25 cellular contexts compared by ENCODE assay signal in the genomic region with DNA sequence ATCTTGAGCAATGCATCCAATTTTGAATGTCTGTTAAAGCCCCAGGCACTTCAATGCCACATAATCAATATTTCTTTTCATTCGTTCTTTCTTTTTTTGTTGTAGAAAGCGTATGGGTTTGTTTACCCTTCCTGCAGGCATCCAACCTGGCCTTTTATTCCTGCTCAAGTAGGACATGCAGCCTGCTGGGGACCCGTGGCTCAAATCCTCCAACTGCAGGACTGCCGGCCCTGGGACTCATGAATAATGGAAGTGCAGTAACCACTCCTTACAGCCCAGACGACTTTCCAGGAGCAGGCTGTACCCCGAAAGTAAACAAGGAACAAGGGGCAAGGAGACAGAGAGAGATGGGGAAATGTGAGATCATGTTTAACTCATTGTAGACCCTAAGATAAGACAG.
"Had no signal": no experiment of that assay in that cellular context is flagged by ENCODE, and none has a peak within 500 bp of the region (broad histone marks: within the 10 kb centered on the region; RNA-seq: fewer than 3 reads in every experiment).

No MANE protein-coding gene starts in this region.

- H3K9ac ChIP-seq: parathyroid adenoma had no signal

- H3K4me3 ChIP-seq: esophagus muscularis mucosa, gastroesophageal sphincter, heart left ventricle, hepatocyte, lung, prostate gland, right atrium auricular region, smooth muscle cell, suprapubic skin, transverse colon, upper lobe of right lung, uterus had no signal

- H3K27me3 ChIP-seq: foreskin keratinocyte, gastroesophageal sphincter, hepatocyte, right atrium auricular region, suprapubic skin, transverse colon, upper lobe of right lung, uterus had no signal

- H3K9me3 ChIP-seq: esophagus muscularis mucosa, gastroesophageal sphincter, heart left ventricle, prostate gland, right atrium auricular region, suprapubic skin, transverse colon, uterus had no signal

- ATAC-seq: foreskin keratinocyte; gastroesophageal sphincter; heart left ventricle; left lobe of liver; natural killer cell; sciatic nerve; stimulated activated naive CD8-positive, alpha-beta T cell treated with anti-CD3 and anti-CD28 coated beads, Interleukin-15, amount 100 ng/mL, for 72 hours; upper lobe of right lung had no signal

- H3K4me1 ChIP-seq: esophagus muscularis mucosa, foreskin keratinocyte, gastroesophageal sphincter, heart left ventricle, parathyroid adenoma, prostate gland, right atrium auricular region, suprapubic skin, transverse colon, upper lobe of right lung, uterus had no signal

- H3K4me2 ChIP-seq: hepatocyte, smooth muscle cell had no signal

- H3K36me3 ChIP-seq: esophagus muscularis mucosa, gastroesophageal sphincter, heart left ventricle, prostate gland, right atrium auricular region, suprapubic skin, transverse colon, upper lobe of right lung, uterus had no signal

- H3K27ac ChIP-seq: esophagus muscularis mucosa, foreskin keratinocyte, gastroesophageal sphincter, heart left ventricle, hepatocyte, parathyroid adenoma, prostate gland, right atrium auricular region, suprapubic skin, transverse colon, upper lobe of right lung, uterus had no signal

- DNase-seq: effector memory CD4-positive, alpha-beta T cell; foreskin keratinocyte; heart left ventricle; kidney; natural killer cell; stimulated activated CD4-positive, alpha-beta T cell treated with anti-CD3 and anti-CD28 coated beads, Interleukin-12 subunit alpha, Interleukin-12 subunit beta, amount 100 ng/mL, for 4 hours; stimulated activated CD4-positive, alpha-beta T cell treated with anti-CD3 and anti-CD28 coated beads, Interleukin-1b, Interleukin-23, amount 100 ng/mL, for 48 hours; stimulated activated CD4-positive, alpha-beta T cell treated with anti-CD3 and anti-CD28 coated beads, Interleukin-4, amount 100 ng/mL, for 1 hour; stimulated activated CD8-positive, alpha-beta memory T cell treated with anti-CD3 and anti-CD28 coated beads, Interleukin-4, amount 100 ng/mL, for 48 hours; stimulated activated naive CD4-positive, alpha-beta T cell; stimulated activated naive CD8-positive, alpha-beta T cell treated with anti-CD3 and anti-CD28 coated beads, Interleukin-15, amount 100 ng/mL, for 72 hours; transverse colon; upper lobe of right lung; uterus had no signal

- H2AFZ ChIP-seq: hepatocyte, parathyroid adenoma had no signal
